Comparison of ENCODE assay signal across 18 cellular contexts in genomic region chr17:74152591-74153455, GRCh38. TPM values are rescaled to one million over a fixed set of nuclear protein-coding genes. Genes with fewer than 3 reads are reported as not detected.
A peak's percentile ranks its signal among the peaks of the same experiment; 100 is the strongest.
DNase-seq lines count a peak whose midpoint lies in the region; ATAC-seq lines count a peak whose summit lies in the region.
"Had no signal": no experiment of that assay in that cellular context is flagged by ENCODE, and none has a peak within 500 bp of the region (broad histone marks: within the 10 kb centered on the region; RNA-seq: fewer than 3 reads in every experiment).

No MANE protein-coding gene starts in this region.

- H3K27me3 ChIP-seq in neuronal stem cell (ENCODE audit: control insufficient read depth in 3 of 3, insufficient read depth in 3 of 3, low read depth in 1 of 3, low read length in 3 of 3) = no peaks in the 10 kb centered on the region

- H3K18ac ChIP-seq in neuronal stem cell (ENCODE audit: low read length) = no peak overlapping the region

- no peak overlapping the region for H2AFZ ChIP-seq in neuronal stem cell (ENCODE audit: low read length)

- H3K4me3 ChIP-seq in neuronal stem cell (ENCODE audit: low read length in 2 of 2) = no peak overlapping the region
- H3K4me3 ChIP-seq: heart left ventricle had no signal

- no peak overlapping the region for H2BK15ac ChIP-seq in neuronal stem cell (ENCODE audit: low read length)

- H2BK5ac ChIP-seq in neuronal stem cell (ENCODE audit: low read length) = peak overlapping the region; percentile 15

- no peaks in the 10 kb centered on the region for H3K4me1 ChIP-seq in neuronal stem cell (ENCODE audit: control insufficient read depth in 2 of 2, insufficient read depth in 1 of 2, low read depth in 1 of 2, low read length in 2 of 2)
- H3K4me1 ChIP-seq: heart left ventricle had no signal

- H3K4ac ChIP-seq in neuronal stem cell (ENCODE audit: low read length) = no peak overlapping the region

- DNase-seq in NCI-H510A treated with DMSO at 0.1 percent for 48 hours (lab: John Stamatoyannopoulos, UW) (peak; percentile 12), NCI-H510A (lab: John Stamatoyannopoulos, UW) (no peak), HT-29 (ENCODE audit: low spot score) (peak; percentile 24), ecto neural progenitor cell (ENCODE audit: low spot score) (peak; percentile 44), neuronal stem cell (ENCODE audit: low spot score) (no peak), GM03348 (ENCODE audit: low spot score) (no peak)
- DNase-seq: 8988T; activated CD4-positive, alpha-beta T cell treated with anti-CD3 and anti-CD28 coated beads, Interleukin-2, amount 50 U/mL, for 4 hours; CD4-positive, CD25-positive, alpha-beta regulatory T cell; NCI-H2029; NCI-H748 treated with DMSO at 0.1 percent for 48 hours; nephron progenitor cell; stimulated activated CD4-positive, alpha-beta T cell treated with anti-CD3 and anti-CD28 coated beads, Interleukin-15, amount 100 ng/mL, for 24 hours; stimulated activated naive CD8-positive, alpha-beta T cell treated with anti-CD3 and anti-CD28 coated beads, Interleukin-15, amount 100 ng/mL, for 72 hours; T-helper 1 cell had no signal

- H4K8ac ChIP-seq in neuronal stem cell (ENCODE audit: low read depth, low read length) = no peak overlapping the region

- H2AK5ac ChIP-seq in neuronal stem cell (ENCODE audit: low read depth, low read length) = no peak overlapping the region

- no peak overlapping the region for H3K4me2 ChIP-seq in neuronal stem cell (ENCODE audit: insufficient read depth, low read length, poor library complexity, severe bottlenecking)

- H4K91ac ChIP-seq in neuronal stem cell (ENCODE audit: low read depth, low read length, poor library complexity) = no peak overlapping the region

- ATAC-seq in GM21423 (IDR thresholded peaks at IDR 0.05; ENCODE audit: unreplicated experiment) (no peak), GM19023 (IDR thresholded peaks at IDR 0.05; ENCODE audit: unreplicated experiment) (no peak)
- ATAC-seq: heart left ventricle; stimulated activated naive CD8-positive, alpha-beta T cell treated with anti-CD3 and anti-CD28 coated beads, Interleukin-15, amount 100 ng/mL, for 72 hours had no signal

- no peak overlapping the region for H2BK120ac ChIP-seq in neuronal stem cell (ENCODE audit: low read depth, low read length)

- H3K23ac ChIP-seq in neuronal stem cell (ENCODE audit: low read depth, low read length, poor library complexity) = no peak overlapping the region

- no peaks in the 10 kb centered on the region for H3K79me1 ChIP-seq in neuronal stem cell (ENCODE audit: low read depth, low read length)

- H3K14ac ChIP-seq in neuronal stem cell (ENCODE audit: low read length) = no peak overlapping the region

- no CpG with 5 or more reads among the region's 12 CpGs for WGBS in neuronal stem cell (ENCODE audit: extremely low coverage in 2 of 2, insufficient read length in 2 of 2, insufficient replicate concordance in 1 of 2), 2 donors

- H2BK12ac ChIP-seq in neuronal stem cell (ENCODE audit: low read length) = no peak overlapping the region

- no peaks in the 10 kb centered on the region for H3K36me3 ChIP-seq in neuronal stem cell (replicated peaks in 1 of 2; ENCODE audit: control insufficient read depth in 2 of 2, insufficient read depth in 2 of 2, low read length in 2 of 2)
- H3K36me3 ChIP-seq: heart left ventricle had no signal

- no peak overlapping the region for H3K9ac ChIP-seq in neuronal stem cell (ENCODE audit: low read depth, low read length, poor library complexity)

- no peak overlapping the region for H3K27ac ChIP-seq in neuronal stem cell (replicated peaks; ENCODE audit: low read length)
- H3K27ac ChIP-seq: heart left ventricle had no signal

- H3K9me3 ChIP-seq in neuronal stem cell (replicated peaks in 1 of 2; ENCODE audit: control insufficient read depth in 2 of 2, insufficient read depth in 1 of 2, low read depth in 1 of 2, low read length in 2 of 2) = peaks cover 0 to 2% of the 10 kb centered on the region in 2 donors
- H3K9me3 ChIP-seq: heart left ventricle had no signal

RNA-seq across cellular contexts. Expression of gene RPL38, which starts 50.7 kb away (rescaled TPM):
- total RNA-seq in HT-29 (2014; rRNA removed; shearing (Covaris generic)) = 1,500 and 1,729 TPM in 2 replicates
- 4,161 TPM for polyA plus RNA-seq in neuronal stem cell (2013, experiment 1 of 2)
- 4,332 TPM for polyA plus RNA-seq in neuronal stem cell (2013, experiment 2 of 2)

Comparison
In these comparisons a context has a peak if more than half of its experiments do, and no peak if none do; other contexts are left out.
1. DNase-seq: peak in NCI-H510A treated with DMSO at 0.1 percent for 48 hours (single experiment), HT-29 (single experiment) and ecto neural progenitor cell (single experiment); none in NCI-H510A (single experiment), neuronal stem cell (single experiment) and GM03348 (single experiment).